35 cellular contexts compared by ENCODE assay signal in genomic region chr6:85684809-85685171, GRCh38.
"Had no signal": no experiment of that assay in that cellular context is flagged by ENCODE, and none has a peak within 500 bp of the region (broad histone marks: within the 10 kb centered on the region; RNA-seq: fewer than 3 reads in every experiment).

No MANE protein-coding gene starts in this region.

- H3K4me1 ChIP-seq: ascending aorta had no signal

- ATAC-seq: activated CD4-positive, alpha-beta T cell treated with anti-CD3 and anti-CD28 coated beads for 36 hours; activated CD4-positive, CD25-positive, alpha-beta regulatory T cell treated with anti-CD3 and anti-CD28 coated beads, Interleukin-2, amount 50 U/mL, for 24 hours; activated CD8-positive, alpha-beta T cell treated with anti-CD3 and anti-CD28 coated beads for 36 hours; activated naive CD4-positive, alpha-beta T cell treated with anti-CD3 and anti-CD28 coated beads, Interleukin-2, amount 50 U/mL, for 72 hours; activated T-cell treated with anti-CD3 and anti-CD28 coated beads, Interleukin-2, amount 50 U/mL, for 4 hours had no signal

- H3K27me3 ChIP-seq: adrenal gland, ascending aorta, brain microvascular endothelial cell, breast epithelium had no signal

- H3K4me3 ChIP-seq: adrenal gland, ascending aorta, breast epithelium had no signal

- H3K9me3 Mint-ChIP-seq: activated naive CD4-positive, alpha-beta T cell treated with anti-CD3 and anti-CD28 coated beads, Interleukin-2, amount 50 U/mL, for 72 hours; activated T-cell treated with anti-CD3 and anti-CD28 coated beads, Interleukin-2, amount 50 U/mL, for 4 hours; activated T-cell treated with anti-CD3 and anti-CD28 coated beads, Interleukin-2, amount 50 U/mL, for 72 hours; activated T-helper 17 cell treated with anti-CD3 and anti-CD28 coated beads, Interleukin-2, amount 50 U/mL, for 72 hours had no signal

- H3K27me3 Mint-ChIP-seq: activated CD4-positive, alpha-beta memory T cell treated with anti-CD3 and anti-CD28 coated beads for 36 hours; activated CD4-positive, alpha-beta T cell treated with anti-CD3 and anti-CD28 coated beads for 36 hours; activated CD4-positive, alpha-beta T cell treated with anti-CD3 and anti-CD28 coated beads, Interleukin-2, amount 10 ng/mL, durations not matched to agents 7 days and 5 days; activated CD8-positive, alpha-beta T cell treated with anti-CD3 and anti-CD28 coated beads for 36 hours; activated naive CD8-positive, alpha-beta T cell treated with anti-CD3 and anti-CD28 coated beads for 36 hours; activated T-helper 17 cell treated with anti-CD3 and anti-CD28 coated beads, Interleukin-2, amount 50 U/mL, for 72 hours had no signal

- H3K27ac ChIP-seq: adrenal gland, ascending aorta, brain microvascular endothelial cell, breast epithelium, VCaP had no signal

- H3K27ac Mint-ChIP-seq: activated CD4-positive, alpha-beta memory T cell treated with anti-CD3 and anti-CD28 coated beads for 36 hours; activated CD4-positive, alpha-beta T cell treated with anti-CD3 and anti-CD28 coated beads for 36 hours; activated CD4-positive, alpha-beta T cell treated with anti-CD3 and anti-CD28 coated beads, Interleukin-2, amount 10 ng/mL, durations not matched to agents 7 days and 5 days; activated CD8-positive, alpha-beta T cell treated with anti-CD3 and anti-CD28 coated beads for 36 hours; activated naive CD4-positive, alpha-beta T cell treated with anti-CD3 and anti-CD28 coated beads for 36 hours; activated naive CD4-positive, alpha-beta T cell treated with anti-CD3 and anti-CD28 coated beads, Interleukin-2, amount 50 U/mL, for 72 hours; activated naive CD8-positive, alpha-beta T cell treated with anti-CD3 and anti-CD28 coated beads for 36 hours; activated T-cell treated with anti-CD3 and anti-CD28 coated beads, Interleukin-2, amount 50 U/mL, for 72 hours; activated T-helper 1 cell treated with anti-CD3 and anti-CD28 coated beads, Interleukin-12 subunit alpha, Interleukin-12 subunit beta, Interleukin-2, Interleukin-4 antibody, amounts not matched to agents 30 ng/mL and 10 ng/mL and 1 ng/mL, durations not matched to agents 14 hours and 24 hours and 36 hours; activated T-helper 17 cell treated with anti-CD3 and anti-CD28 coated beads, Interleukin-2, amount 50 U/mL, for 72 hours; T-helper 1 cell treated with Interleukin-12 subunit alpha and Interleukin-12 subunit beta and Interleukin-4 antibody, amounts not matched to agents 30 μg/mL and 1 μg/mL, for 36 hours; T-helper 2 cell treated with Interferon-gamma antibody and Interleukin-4, amounts not matched to agents 5 μg/mL and 100 μg/mL, for 36 hours had no signal

- H3K4me1 Mint-ChIP-seq: activated T-helper 17 cell treated with anti-CD3 and anti-CD28 coated beads, Interleukin-2, amount 50 U/mL, for 72 hours had no signal

- H3K9me3 ChIP-seq: adrenal gland, ascending aorta, breast epithelium had no signal

- DNase-seq: activated CD4-positive, alpha-beta memory T cell treated with anti-CD3 and anti-CD28 coated beads for 36 hours; activated CD4-positive, alpha-beta T cell treated with anti-CD3 and anti-CD28 coated beads for 1 hour; activated CD4-positive, alpha-beta T cell treated with anti-CD3 and anti-CD28 coated beads for 36 hours; activated CD4-positive, alpha-beta T cell treated with anti-CD3 and anti-CD28 coated beads for 48 hours; activated CD4-positive, alpha-beta T cell treated with anti-CD3 and anti-CD28 coated beads, Interleukin-2, amount 10 ng/mL, durations not matched to agents 7 days and 5 days; activated CD4-positive, alpha-beta T cell treated with anti-CD3 and anti-CD28 coated beads, Interleukin-2, amount 50 U/mL, for 4 hours; activated CD4-positive, CD25-positive, alpha-beta regulatory T cell; activated CD8-positive, alpha-beta memory T cell treated with anti-CD3 and anti-CD28 coated beads, Interleukin-2, amount 50 U/mL, for 4 hours; activated CD8-positive, alpha-beta T cell treated with anti-CD3 and anti-CD28 coated beads for 36 hours; activated effector memory CD4-positive, alpha-beta T cell treated with anti-CD3 and anti-CD28 coated beads, Interleukin-2, amount 50 U/mL, for 16 hours; activated gamma-delta T cell treated with Interleukin-2 at 50 U/mL for 16 hours; activated naive CD4-positive, alpha-beta T cell; activated naive CD4-positive, alpha-beta T cell treated with anti-CD3 and anti-CD28 coated beads for 36 hours; activated naive CD4-positive, alpha-beta T cell treated with anti-CD3 and anti-CD28 coated beads, Interleukin-2, amount 50 U/mL, for 16 hours; activated naive CD8-positive, alpha-beta T cell treated with anti-CD3 and anti-CD28 coated beads for 36 hours; activated T-cell treated with anti-CD3 and anti-CD28 coated beads for 4 hours; activated T-cell treated with anti-CD3 and anti-CD28 coated beads, Interleukin-2, amount 50 U/mL, for 1 hour; activated T-cell treated with anti-CD3 and anti-CD28 coated beads, Interleukin-2, amount 50 U/mL, for 4 hours; activated T-cell treated with anti-CD3 and anti-CD28 coated beads, Interleukin-2, amount 50 U/mL, for 72 hours; adrenal gland; amniotic stem cell; brain microvascular endothelial cell; central memory CD4-positive, alpha-beta T cell; T-helper 1 cell; T-helper 2 cell; T-helper 9 cell had no signal

- H3K36me3 ChIP-seq: adrenal gland, ascending aorta, brain microvascular endothelial cell, breast epithelium had no signal

- H3K4me3 Mint-ChIP-seq: activated CD4-positive, alpha-beta memory T cell treated with anti-CD3 and anti-CD28 coated beads for 36 hours; activated CD4-positive, alpha-beta T cell treated with anti-CD3 and anti-CD28 coated beads for 36 hours; activated CD4-positive, alpha-beta T cell treated with anti-CD3 and anti-CD28 coated beads, Interleukin-2, amount 10 ng/mL, durations not matched to agents 7 days and 5 days; activated CD8-positive, alpha-beta T cell treated with anti-CD3 and anti-CD28 coated beads for 36 hours; activated naive CD4-positive, alpha-beta T cell treated with anti-CD3 and anti-CD28 coated beads for 36 hours; activated naive CD8-positive, alpha-beta T cell treated with anti-CD3 and anti-CD28 coated beads for 36 hours; activated T-cell treated with anti-CD3 and anti-CD28 coated beads, Interleukin-2, amount 50 U/mL, for 4 hours; activated T-cell treated with anti-CD3 and anti-CD28 coated beads, Interleukin-2, amount 50 U/mL, for 72 hours; activated T-helper 1 cell treated with anti-CD3 and anti-CD28 coated beads, Interleukin-12 subunit alpha, Interleukin-12 subunit beta, Interleukin-2, Interleukin-4 antibody, amounts not matched to agents 30 ng/mL and 10 ng/mL and 1 ng/mL, durations not matched to agents 14 hours and 24 hours and 36 hours; activated T-helper 17 cell treated with anti-CD3 and anti-CD28 coated beads, Interleukin-2, amount 50 U/mL, for 72 hours; T-helper 1 cell treated with Interleukin-12 subunit alpha and Interleukin-12 subunit beta and Interleukin-4 antibody, amounts not matched to agents 30 μg/mL and 1 μg/mL, for 36 hours; T-helper 2 cell treated with Interferon-gamma antibody and Interleukin-4, amounts not matched to agents 5 μg/mL and 100 μg/mL, for 36 hours had no signal
